Comparison of ENCODE assay signal across 1 cellular context in the genomic region with DNA sequence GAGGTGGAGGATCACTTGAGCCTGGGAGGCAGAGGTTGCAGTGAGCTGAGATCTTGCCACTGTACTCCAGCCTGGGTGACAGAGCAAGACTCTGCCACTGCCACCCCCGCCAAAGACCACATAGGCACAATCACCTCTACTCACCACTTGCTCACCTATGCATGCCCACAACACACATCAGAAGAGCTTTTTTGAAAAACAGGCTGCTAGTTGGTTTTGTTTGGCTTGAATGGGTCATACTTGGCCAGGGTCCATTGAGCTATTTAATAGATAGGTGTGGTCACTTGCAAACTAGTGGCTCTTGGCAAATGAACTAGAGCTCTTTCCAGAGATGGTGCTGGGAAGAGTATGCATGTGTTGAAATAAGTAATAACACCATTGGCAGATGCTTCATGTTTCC.
TF ChIP-seq lines count a peak whose summit lies in the region.

No MANE protein-coding gene starts in this region.

TF ChIP-seq in HEK293, 187 proteins besides CTCF, POLR2A, EP300 and RAD21 (continued from another document):
- peak; percentile 55 for TF ChIP-seq FEZF1 (tag by site-specific recombination; IDR thresholded peaks at IDR 0.05)
